ENCODE assay signal across 8 cellular contexts in genomic region chr6:28349344-28349891, GRCh38. TPM values are rescaled to one million over a fixed set of nuclear protein-coding genes. Genes with fewer than 3 reads are reported as not detected.
A peak's percentile ranks its signal among the peaks of the same experiment; 100 is the strongest.
DNase-seq lines count a peak whose midpoint lies in the region; ATAC-seq, FAIRE-seq and TF ChIP-seq lines count a peak whose summit lies in the region.

No MANE protein-coding gene starts in this region.

- TF ChIP-seq EP300 in A549 (IDR thresholded peaks at IDR 0.05) = no peak
- TF ChIP-seq EP300 in upper lobe of left lung (IDR thresholded peaks at IDR 0.05) = no peak

- H3K4me1 ChIP-seq in A549 = 0 out of 3 replicates have a peak, but pooled peaks cover 8% of the 10 kb centered on the region
- peaks cover 13 to 19% (median 14%) of the 10 kb centered on the region in 4 donors for H3K4me1 ChIP-seq in upper lobe of left lung

- peak overlapping the region; percentile 75 for H3K4me3 ChIP-seq in A549
- peak overlapping the region; percentile 74 for H3K4me3 ChIP-seq in H7 (ENCODE audit: insufficient read depth, low read depth, low read length)
- H3K4me3 ChIP-seq in upper lobe of left lung = peak overlapping the region; percentile 62 to 88 (median 68)

- H3K9me3 Mint-ChIP-seq in activated naive CD4-positive, alpha-beta T cell treated with anti-CD3 and anti-CD28 coated beads, Interleukin-2, amount 50 U/mL, for 72 hours = no peaks in the 10 kb centered on the region

- FAIRE-seq in A549 (lab: Jason Lieb, UNC) = no peak

- H3K4me2 ChIP-seq in A549 = peak overlapping the region; percentile 77

- TF ChIP-seq RAD21 in A549 (conservative IDR thresholded peaks at IDR 0.05 in 1 of 2, IDR thresholded peaks at IDR 0.05 in 1 of 2) = no peak

- DNase-seq in A549 (ENCODE audit: low read depth in 1 of 2, low spot score in 1 of 2) (no peak), H7 (no peak), left lobe of liver (ENCODE audit: low spot score) (no peak), upper lobe of left lung (no peak), globus pallidus (ENCODE audit: low spot score) (no peak)
- no peak for DNase-seq in activated naive CD4-positive, alpha-beta T cell treated with anti-CD3 and anti-CD28 coated beads, Interleukin-2, amount 50 U/mL, for 72 hours (ENCODE audit: low spot score in 2 of 2)
- no peak for DNase-seq in central memory CD4-positive, alpha-beta T cell

- CTCF ChIA-PET in A549 (lab: Yijun Ruan, JAX) = no interaction called here

- WGBS in A549 (ENCODE audit: missing lambda C conversion rate) = 2% methylated on average over 9 of the region's 9 CpGs
- 1 to 2% methylated on average over 9 of the region's 9 CpGs for WGBS in upper lobe of left lung, 2 donors

- TF ChIP-seq CTCF in A549 (IDR thresholded peaks at IDR 0.05) (no peak), upper lobe of left lung (IDR thresholded peaks at IDR 0.05) (no peak)

- ATAC-seq in A549 = peak in 1 of 2 experiments; percentile 28; a peak in 3 of 6 replicates
- ATAC-seq in activated naive CD4-positive, alpha-beta T cell treated with anti-CD3 and anti-CD28 coated beads, Interleukin-2, amount 50 U/mL, for 72 hours = no peak
- ATAC-seq in left lobe of liver = peak; percentile 29
- ATAC-seq in upper lobe of left lung (ENCODE audit: low FRiP score in 2 of 2) = no peak
- no peak for ATAC-seq in GM18873 (IDR thresholded peaks at IDR 0.05; ENCODE audit: low FRiP score, unreplicated experiment)

- peaks cover 7 to 14% of the 10 kb centered on the region in 2 donors for H3K36me3 Mint-ChIP-seq in activated naive CD4-positive, alpha-beta T cell treated with anti-CD3 and anti-CD28 coated beads, Interleukin-2, amount 50 U/mL, for 72 hours

- H3K27me3 ChIP-seq in H7 (ENCODE audit: control insufficient read depth, insufficient read depth, low read length) (peaks cover 3% of the 10 kb centered on the region; the same call in 1 of the 2 replicates), upper lobe of left lung (no peaks in the 10 kb centered on the region)

- H3K36me3 ChIP-seq in H7 (replicated peaks; ENCODE audit: control insufficient read depth, insufficient read depth, low read length) (no peaks in the 10 kb centered on the region), upper lobe of left lung (no peaks in the 10 kb centered on the region)

- H3K27ac ChIP-seq in A549 (peak overlapping the region; percentile 78 to 90), upper lobe of left lung (peak overlapping the region; percentile 64 to 85 (median 73))

- H3K9me3 ChIP-seq in A549 = no peaks in the 10 kb centered on the region
- H3K9me3 ChIP-seq in upper lobe of left lung = no peaks in the 10 kb centered on the region

- H3K27ac Mint-ChIP-seq in activated naive CD4-positive, alpha-beta T cell treated with anti-CD3 and anti-CD28 coated beads, Interleukin-2, amount 50 U/mL, for 72 hours = peak overlapping the region; percentile 91 to 96

- POLR2A ChIA-PET in A549 (lab: Yijun Ruan, JAX) = interaction anchor here (0.7 to 1.2 kb wide), 3 partner anchors 14 to 82 kb away, joined by 4 to 10 read pairs (median 6); partner anchors contain the start of genes ZSCAN26 and ZSCAN31

- no peak for TF ChIP-seq POLR2A in A549 (IDR thresholded peaks at IDR 0.05; ENCODE audit: low read length)
- TF ChIP-seq POLR2A in upper lobe of left lung (IDR thresholded peaks at IDR 0.05) = no peak

TF ChIP-seq in A549, 52 proteins besides CTCF, POLR2A, EP300 and RAD21 (continues in another document):
- TF ChIP-seq NFE2L2 (conservative IDR thresholded peaks at IDR 0.05; ENCODE audit: low read length) (no peak), CHD2 (IDR thresholded peaks at IDR 0.05; ENCODE audit: low read length, partially characterized antibody) (no peak), GATA3 (IDR thresholded peaks at IDR 0.05; ENCODE audit: borderline replicate concordance) (no peak), MAFK (IDR thresholded peaks at IDR 0.05; ENCODE audit: partially characterized antibody) (no peak), RCOR1 (IDR thresholded peaks at IDR 0.05; ENCODE audit: low read depth, low read length) (no peak), REST (IDR thresholded peaks at IDR 0.05) (no peak), TFCP2L1 (CRISPR knock-in tag; IDR thresholded peaks at IDR 0.05) (no peak), USF2 (IDR thresholded peaks at IDR 0.05) (no peak), MAZ (IDR thresholded peaks at IDR 0.05; ENCODE audit: borderline replicate concordance, low read depth, low read length) (no peak), ZSCAN20 (CRISPR knock-in tag; IDR thresholded peaks at IDR 0.05) (no peak), HOXA7 (CRISPR knock-in tag; IDR thresholded peaks at IDR 0.05) (no peak), POLR2AphosphoS2 (conservative IDR thresholded peaks at IDR 0.05; ENCODE audit: low read length) (no peak), JUN (IDR thresholded peaks at IDR 0.05) (no peak)

RNA-seq across cellular contexts. Expression of gene ZKSCAN3, which starts 0.3 kb away (rescaled TPM):
- polyA plus RNA-seq in A549 (2011; rRNA removed) (2.7 and 3.5 TPM in 2 replicates), A549 (2017; fragmentation: RNase III; extraction: RNeasy Plus Mini Kit Qiagen cat#74134 plus additional on column Dnase treatment) (1.5 to 1.6 TPM (median 1.6 TPM) in 3 replicates)
- polyA plus RNA-seq in A549 (2012; cell fraction: cytosol; rRNA removed) = 0.75 and 0.93 TPM in 2 replicates
- 0.54 and 0.92 TPM in 2 replicates for polyA plus RNA-seq in A549 (2012; cell fraction: nucleus; rRNA removed)
- polyA minus RNA-seq in A549 (2011; rRNA and poly(A)+ RNA removed) = 1.4 and 2.0 TPM in 2 replicates
- total RNA-seq in H7 (2014; rRNA removed; shearing (Covaris generic)) = 6.5 and 8.1 TPM in 2 replicates
- 1 to 10 TPM; 3.0 to 4.8 TPM for total RNA-seq in activated naive CD4-positive, alpha-beta T cell treated with anti-CD3 and anti-CD28 coated beads, Interleukin-2, amount 50 U/mL, for 72 hours
- total RNA-seq in left lobe of liver (2.4 TPM), upper lobe of left lung (10 to 100 TPM in 1 of 6 donors, 1 to 10 TPM in 5; 2.6 to 10.5 (median 5.6) TPM)

RNA-seq across cellular contexts. Expression of gene ZSCAN31, which starts 13.5 kb away (rescaled TPM):
- 4.0 and 4.8 TPM in 2 replicates for polyA plus RNA-seq in A549 (2011; rRNA removed)
- 1.4 and 1.5 TPM in 2 replicates for polyA plus RNA-seq in A549 (2012; cell fraction: cytosol; rRNA removed)
- polyA plus RNA-seq in A549 (2012; cell fraction: nucleus; rRNA removed) = 1.0 and 1.2 TPM in 2 replicates
- 3.0 to 3.6 TPM (median 3.1 TPM) in 3 replicates for polyA plus RNA-seq in A549 (2017; fragmentation: RNase III; extraction: RNeasy Plus Mini Kit Qiagen cat#74134 plus additional on column Dnase treatment)
- 7.5 and 11.0 TPM in 2 replicates for polyA minus RNA-seq in A549 (2011; rRNA and poly(A)+ RNA removed)
- total RNA-seq in H7 (2014; rRNA removed; shearing (Covaris generic)) = 5.6 and 5.8 TPM in 2 replicates
- total RNA-seq in activated naive CD4-positive, alpha-beta T cell treated with anti-CD3 and anti-CD28 coated beads, Interleukin-2, amount 50 U/mL, for 72 hours = 1 to 10 TPM in 1 of 2 donors, under 1 TPM in 1; 0.70 to 1.7 TPM
- total RNA-seq in left lobe of liver = 2.4 TPM
- 10 to 100 TPM; 11.5 to 33.5 (median 18.6) TPM for total RNA-seq in upper lobe of left lung

RNA-seq across cellular contexts. Expression of gene ZSCAN12, which starts 50.1 kb away (rescaled TPM):
- polyA plus RNA-seq in A549 (2011; rRNA removed) (2.9 and 3.3 TPM in 2 replicates), A549 (2017; fragmentation: RNase III; extraction: RNeasy Plus Mini Kit Qiagen cat#74134 plus additional on column Dnase treatment) (1.8 to 1.9 TPM (median 1.9 TPM) in 3 replicates)
- polyA plus RNA-seq in A549 (2012; cell fraction: cytosol; rRNA removed) = 0.53 and 0.62 TPM in 2 replicates
- polyA plus RNA-seq in A549 (2012; cell fraction: nucleus; rRNA removed) = 0.28 and 0.67 TPM in 2 replicates
- polyA minus RNA-seq in A549 (2011; rRNA and poly(A)+ RNA removed) = 2.6 and 2.8 TPM in 2 replicates
- total RNA-seq in H7 (2014; rRNA removed; shearing (Covaris generic)) = 4.6 and 7.1 TPM in 2 replicates
- 1 to 10 TPM; 4.8 to 6.0 TPM for total RNA-seq in activated naive CD4-positive, alpha-beta T cell treated with anti-CD3 and anti-CD28 coated beads, Interleukin-2, amount 50 U/mL, for 72 hours
- total RNA-seq in left lobe of liver (1.2 TPM), upper lobe of left lung (10 to 100 TPM in 1 of 6 donors, 1 to 10 TPM in 5; 2.6 to 10.5 (median 5.3) TPM)
